ENCODE assay signal across 39 cellular contexts in the genomic region with DNA sequence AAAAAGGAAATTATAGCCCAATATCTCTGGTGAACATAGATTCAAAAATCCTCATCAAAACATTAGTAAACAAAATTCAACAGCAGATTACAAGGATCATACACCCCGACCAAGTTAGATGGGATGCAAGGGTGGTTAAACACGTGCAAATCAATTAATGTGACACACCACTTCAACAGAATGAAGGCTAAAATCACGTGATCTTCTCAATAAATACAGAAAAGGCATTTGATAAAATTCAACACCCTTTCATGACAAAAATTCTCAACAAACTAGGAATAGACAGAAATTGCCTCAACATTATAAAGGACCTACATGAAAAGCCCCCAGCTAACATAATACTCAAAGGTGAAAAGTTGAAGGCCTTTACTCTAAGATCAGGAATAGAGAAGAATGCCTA.
"Had no signal": no experiment of that assay in that cellular context is flagged by ENCODE, and none has a peak within 500 bp of the region (broad histone marks: within the 10 kb centered on the region; RNA-seq: fewer than 3 reads in every experiment).

No MANE protein-coding gene starts in this region.

- H3K27me3 Mint-ChIP-seq: activated naive CD4-positive, alpha-beta T cell treated with anti-CD3 and anti-CD28 coated beads, Interleukin-2, amount 10 ng/mL, durations not matched to agents 7 days and 5 days; activated naive CD4-positive, alpha-beta T cell treated with anti-CD3 and anti-CD28 coated beads, Interleukin-2, amount 50 U/mL, for 24 hours; activated naive CD8-positive, alpha-beta T cell; activated naive CD8-positive, alpha-beta T cell treated with anti-CD3 and anti-CD28 coated beads for 36 hours; activated naive CD8-positive, alpha-beta T cell treated with anti-CD3 and anti-CD28 coated beads, Interleukin-2, amount 10 ng/mL, durations not matched to agents 7 days and 5 days; activated naive CD8-positive, alpha-beta T cell treated with anti-CD3 and anti-CD28 coated beads, Interleukin-2, amount 50 U/mL, for 24 hours; activated T-cell treated with anti-CD3 and anti-CD28 coated beads, Interleukin-2, amount 50 U/mL, for 24 hours; activated T-helper 17 cell treated with anti-CD3 and anti-CD28 coated beads, Interleukin-2, amount 50 U/mL, for 72 hours; brain; central memory CD8-positive, alpha-beta T cell had no signal

- ATAC-seq: activated naive CD4-positive, alpha-beta T cell treated with anti-CD3 and anti-CD28 coated beads, Interleukin-2, amount 50 U/mL, for 72 hours; activated naive CD8-positive, alpha-beta T cell treated with anti-CD3 and anti-CD28 coated beads, Interleukin-2, amount 50 U/mL, for 24 hours; activated T-cell treated with anti-CD3 and anti-CD28 coated beads, Interleukin-2, amount 50 U/mL, for 4 hours; activated T-cell treated with anti-CD3 and anti-CD28 coated beads, Interleukin-2, amount 50 U/mL, for 72 hours; activated T-helper 17 cell treated with anti-CD3 and anti-CD28 coated beads, Interleukin-2, amount 50 U/mL, for 72 hours; body of pancreas had no signal

- H3K4me3 ChIP-seq: adrenal gland, ascending aorta, body of pancreas, breast epithelium, cardiac muscle cell had no signal

- DNase-seq: activated effector memory CD4-positive, alpha-beta T cell treated with anti-CD3 and anti-CD28 coated beads, Interleukin-2, amount 50 U/mL, for 16 hours; activated effector memory CD4-positive, alpha-beta T cell treated with Interleukin-2 at 50 U/mL for 16 hours; activated gamma-delta T cell; activated gamma-delta T cell treated with Interleukin-2 at 50 U/mL for 16 hours; activated naive CD4-positive, alpha-beta T cell; activated naive CD4-positive, alpha-beta T cell treated with anti-CD3 and anti-CD28 coated beads for 36 hours; activated naive CD4-positive, alpha-beta T cell treated with anti-CD3 and anti-CD28 coated beads, Interleukin-2, amount 10 ng/mL, durations not matched to agents 7 days and 5 days; activated naive CD4-positive, alpha-beta T cell treated with anti-CD3 and anti-CD28 coated beads, Interleukin-2, amount 50 U/mL, for 16 hours; activated naive CD4-positive, alpha-beta T cell treated with Interleukin-2 at 50 U/mL for 16 hours; activated naive CD8-positive, alpha-beta T cell treated with anti-CD3 and anti-CD28 coated beads for 36 hours; activated naive CD8-positive, alpha-beta T cell treated with anti-CD3 and anti-CD28 coated beads, Interleukin-2, amount 10 ng/mL, durations not matched to agents 7 days and 5 days; activated naive CD8-positive, alpha-beta T cell treated with anti-CD3 and anti-CD28 coated beads, Interleukin-2, amount 50 U/mL, for 24 hours; activated T-cell treated with anti-CD3 and anti-CD28 coated beads, Interleukin-2, amount 50 U/mL, for 1 hour; activated T-cell treated with anti-CD3 and anti-CD28 coated beads, Interleukin-2, amount 50 U/mL, for 24 hours; activated T-cell treated with anti-CD3 and anti-CD28 coated beads, Interleukin-2, amount 50 U/mL, for 4 hours; activated T-cell treated with anti-CD3 and anti-CD28 coated beads, Interleukin-2, amount 50 U/mL, for 48 hours; activated T-cell treated with anti-CD3 and anti-CD28 coated beads, Interleukin-2, amount 50 U/mL, for 72 hours; adrenal gland; amniotic stem cell; amygdala; anterior cingulate cortex; aorta; body of pancreas; brain microvascular endothelial cell; caudate nucleus; central memory CD4-positive, alpha-beta T cell; cerebellar nuclear complex had no signal

- H3K27me3 ChIP-seq: adrenal gland, ascending aorta, body of pancreas, brain microvascular endothelial cell, breast epithelium, cardiac muscle cell had no signal

- FAIRE-seq: bronchial epithelial cell had no signal

- H3K4me1 ChIP-seq: adrenal gland, ascending aorta, body of pancreas, breast epithelium had no signal

- H3K27ac Mint-ChIP-seq: activated naive CD4-positive, alpha-beta T cell treated with anti-CD3 and anti-CD28 coated beads for 36 hours; activated naive CD4-positive, alpha-beta T cell treated with anti-CD3 and anti-CD28 coated beads, Interleukin-2, amount 10 ng/mL, durations not matched to agents 7 days and 5 days; activated naive CD4-positive, alpha-beta T cell treated with anti-CD3 and anti-CD28 coated beads, Interleukin-2, amount 50 U/mL, for 24 hours; activated naive CD4-positive, alpha-beta T cell treated with anti-CD3 and anti-CD28 coated beads, Interleukin-2, amount 50 U/mL, for 72 hours; activated naive CD8-positive, alpha-beta T cell; activated naive CD8-positive, alpha-beta T cell treated with anti-CD3 and anti-CD28 coated beads for 36 hours; activated naive CD8-positive, alpha-beta T cell treated with anti-CD3 and anti-CD28 coated beads, Interleukin-2, amount 10 ng/mL, durations not matched to agents 7 days and 5 days; activated naive CD8-positive, alpha-beta T cell treated with anti-CD3 and anti-CD28 coated beads, Interleukin-2, amount 50 U/mL, for 24 hours; activated T-cell treated with anti-CD3 and anti-CD28 coated beads, Interleukin-2, amount 50 U/mL, for 24 hours; activated T-cell treated with anti-CD3 and anti-CD28 coated beads, Interleukin-2, amount 50 U/mL, for 72 hours; activated T-helper 1 cell treated with anti-CD3 and anti-CD28 coated beads, Interleukin-12 subunit alpha, Interleukin-12 subunit beta, Interleukin-2, Interleukin-4 antibody, amounts not matched to agents 30 ng/mL and 10 ng/mL and 1 ng/mL, durations not matched to agents 14 hours and 24 hours and 36 hours; activated T-helper 17 cell treated with anti-CD3 and anti-CD28 coated beads, Interleukin-2, amount 50 U/mL, for 72 hours; activated T-helper 2 cell treated with anti-CD3 and anti-CD28 coated beads, Interferon-gamma antibody, Interleukin-2, Interleukin-4, amounts not matched to agents 10 μg/mL and 5 μg/mL and 100 μg/mL, durations not matched to agents 14 hours and 24 hours and 36 hours; brain had no signal

- H3K4me1 Mint-ChIP-seq: activated naive CD4-positive, alpha-beta T cell treated with anti-CD3 and anti-CD28 coated beads, Interleukin-2, amount 10 ng/mL, durations not matched to agents 7 days and 5 days; activated naive CD4-positive, alpha-beta T cell treated with anti-CD3 and anti-CD28 coated beads, Interleukin-2, amount 50 U/mL, for 24 hours; activated naive CD8-positive, alpha-beta T cell treated with anti-CD3 and anti-CD28 coated beads for 36 hours; activated naive CD8-positive, alpha-beta T cell treated with anti-CD3 and anti-CD28 coated beads, Interleukin-2, amount 10 ng/mL, durations not matched to agents 7 days and 5 days; activated naive CD8-positive, alpha-beta T cell treated with anti-CD3 and anti-CD28 coated beads, Interleukin-2, amount 50 U/mL, for 24 hours; activated T-helper 17 cell treated with anti-CD3 and anti-CD28 coated beads, Interleukin-2, amount 50 U/mL, for 72 hours; brain; central memory CD8-positive, alpha-beta T cell had no signal

- H3K36me3 Mint-ChIP-seq: activated naive CD4-positive, alpha-beta T cell treated with anti-CD3 and anti-CD28 coated beads, Interleukin-2, amount 10 ng/mL, durations not matched to agents 7 days and 5 days; activated naive CD4-positive, alpha-beta T cell treated with anti-CD3 and anti-CD28 coated beads, Interleukin-2, amount 50 U/mL, for 24 hours; activated naive CD4-positive, alpha-beta T cell treated with anti-CD3 and anti-CD28 coated beads, Interleukin-2, amount 50 U/mL, for 72 hours; activated naive CD8-positive, alpha-beta T cell; activated naive CD8-positive, alpha-beta T cell treated with anti-CD3 and anti-CD28 coated beads for 36 hours; activated naive CD8-positive, alpha-beta T cell treated with anti-CD3 and anti-CD28 coated beads, Interleukin-2, amount 10 ng/mL, durations not matched to agents 7 days and 5 days; brain had no signal

- H3K36me3 ChIP-seq: adrenal gland, ascending aorta, brain microvascular endothelial cell, breast epithelium, cardiac muscle cell had no signal

- H3K27ac ChIP-seq: adrenal gland, ascending aorta, body of pancreas, brain microvascular endothelial cell, breast epithelium, cardiac muscle cell had no signal

- H3K4me3 Mint-ChIP-seq: activated naive CD4-positive, alpha-beta T cell treated with anti-CD3 and anti-CD28 coated beads for 36 hours; activated naive CD4-positive, alpha-beta T cell treated with anti-CD3 and anti-CD28 coated beads, Interleukin-2, amount 10 ng/mL, durations not matched to agents 7 days and 5 days; activated naive CD4-positive, alpha-beta T cell treated with anti-CD3 and anti-CD28 coated beads, Interleukin-2, amount 50 U/mL, for 24 hours; activated naive CD8-positive, alpha-beta T cell; activated naive CD8-positive, alpha-beta T cell treated with anti-CD3 and anti-CD28 coated beads for 36 hours; activated naive CD8-positive, alpha-beta T cell treated with anti-CD3 and anti-CD28 coated beads, Interleukin-2, amount 10 ng/mL, durations not matched to agents 7 days and 5 days; activated naive CD8-positive, alpha-beta T cell treated with anti-CD3 and anti-CD28 coated beads, Interleukin-2, amount 50 U/mL, for 24 hours; activated T-cell treated with anti-CD3 and anti-CD28 coated beads, Interleukin-2, amount 50 U/mL, for 24 hours; activated T-cell treated with anti-CD3 and anti-CD28 coated beads, Interleukin-2, amount 50 U/mL, for 4 hours; activated T-cell treated with anti-CD3 and anti-CD28 coated beads, Interleukin-2, amount 50 U/mL, for 72 hours; activated T-helper 1 cell treated with anti-CD3 and anti-CD28 coated beads, Interleukin-12 subunit alpha, Interleukin-12 subunit beta, Interleukin-2, Interleukin-4 antibody, amounts not matched to agents 30 ng/mL and 10 ng/mL and 1 ng/mL, durations not matched to agents 14 hours and 24 hours and 36 hours; activated T-helper 17 cell treated with anti-CD3 and anti-CD28 coated beads, Interleukin-2, amount 50 U/mL, for 72 hours; brain; central memory CD8-positive, alpha-beta T cell had no signal

- H3K9me3 ChIP-seq: adrenal gland, ascending aorta, body of pancreas, breast epithelium had no signal
